Comparison of ENCODE assay signal across 1 cellular context in genomic region chr6:43633002-43633401, GRCh38.
TF ChIP-seq lines count a peak whose summit lies in the region.

No MANE protein-coding gene starts in this region.

TF ChIP-seq in K562, 482 proteins besides CTCF, POLR2A, EP300 and RAD21:
- peak; percentile 68 for TF ChIP-seq ZNF384 (IDR thresholded peaks at IDR 0.05; ENCODE audit: low read depth, low read length)
- 0 out of 2 replicates have a peak, but pooled peaks have one; percentile 2 for TF ChIP-seq CBFA2T3 (IDR thresholded peaks at IDR 0.05)
- 0 out of 2 replicates have a peak, but pooled peaks have one; percentile 20 for TF ChIP-seq CXXC5 (CRISPR knock-in tag; IDR thresholded peaks at IDR 0.05)
